In the genomic region with DNA sequence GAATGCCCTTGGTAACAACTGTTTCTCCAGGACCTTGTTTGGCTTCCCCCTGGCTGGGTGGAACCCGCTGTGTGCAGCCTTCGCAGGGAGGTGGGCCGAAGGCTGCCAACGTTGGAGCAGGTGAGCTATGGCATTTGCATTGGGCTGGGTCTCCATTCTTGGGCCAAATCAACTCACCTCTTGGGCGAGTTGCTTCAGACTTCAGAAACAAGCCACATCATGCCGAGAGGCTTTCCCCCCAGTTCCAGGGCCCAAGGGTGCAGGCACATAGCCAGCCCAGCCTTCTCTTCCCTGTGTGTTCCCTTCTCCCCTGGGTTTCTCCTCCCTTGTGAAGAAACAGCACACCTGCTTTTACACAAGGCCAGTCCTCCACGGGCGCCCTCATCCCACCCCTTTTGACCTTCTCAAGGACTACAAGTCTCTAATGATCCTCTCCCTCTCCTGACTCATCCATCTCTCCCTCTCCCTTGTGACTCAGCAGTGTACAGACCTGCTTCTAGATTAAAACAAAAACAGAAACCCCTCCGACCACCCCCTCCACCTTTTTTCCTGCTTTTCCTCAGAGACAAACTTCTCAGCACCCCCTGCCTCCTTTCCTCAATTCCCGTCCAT, we compare ENCODE assay signal across 1 cellular context.
TF ChIP-seq lines count a peak whose summit lies in the region.

No MANE protein-coding gene starts in this region.

TF ChIP-seq in WTC11, 78 proteins besides CTCF, POLR2A, EP300 and RAD21 (continued from another document):
- TF ChIP-seq, protein P1, sequence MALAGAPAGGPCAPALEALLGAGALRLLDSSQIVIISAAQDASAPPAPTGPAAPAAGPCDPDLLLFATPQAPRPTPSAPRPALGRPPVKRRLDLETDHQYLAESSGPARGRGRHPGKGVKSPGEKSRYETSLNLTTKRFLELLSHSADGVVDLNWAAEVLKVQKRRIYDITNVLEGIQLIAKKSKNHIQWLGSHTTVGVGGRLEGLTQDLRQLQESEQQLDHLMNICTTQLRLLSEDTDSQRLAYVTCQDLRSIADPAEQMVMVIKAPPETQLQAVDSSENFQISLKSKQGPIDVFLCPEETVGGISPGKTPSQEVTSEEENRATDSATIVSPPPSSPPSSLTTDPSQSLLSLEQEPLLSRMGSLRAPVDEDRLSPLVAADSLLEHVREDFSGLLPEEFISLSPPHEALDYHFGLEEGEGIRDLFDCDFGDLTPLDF (CRISPR knock-in tag; IDR thresholded peaks at IDR 0.05): no peak
- TF ChIP-seq EMX1 (CRISPR knock-in tag; IDR thresholded peaks at IDR 0.05) (no peak), CBFB (CRISPR knock-in tag; IDR thresholded peaks at IDR 0.05; ENCODE audit: low read depth) (no peak), FOXJ3 (CRISPR knock-in tag; IDR thresholded peaks at IDR 0.05; ENCODE audit: borderline replicate concordance) (no peak), ATF1 (CRISPR knock-in tag; IDR thresholded peaks at IDR 0.05) (no peak), ZBTB21 (CRISPR knock-in tag; IDR thresholded peaks at IDR 0.05; ENCODE audit: borderline replicate concordance) (no peak)
- TF ChIP-seq, protein P2, sequence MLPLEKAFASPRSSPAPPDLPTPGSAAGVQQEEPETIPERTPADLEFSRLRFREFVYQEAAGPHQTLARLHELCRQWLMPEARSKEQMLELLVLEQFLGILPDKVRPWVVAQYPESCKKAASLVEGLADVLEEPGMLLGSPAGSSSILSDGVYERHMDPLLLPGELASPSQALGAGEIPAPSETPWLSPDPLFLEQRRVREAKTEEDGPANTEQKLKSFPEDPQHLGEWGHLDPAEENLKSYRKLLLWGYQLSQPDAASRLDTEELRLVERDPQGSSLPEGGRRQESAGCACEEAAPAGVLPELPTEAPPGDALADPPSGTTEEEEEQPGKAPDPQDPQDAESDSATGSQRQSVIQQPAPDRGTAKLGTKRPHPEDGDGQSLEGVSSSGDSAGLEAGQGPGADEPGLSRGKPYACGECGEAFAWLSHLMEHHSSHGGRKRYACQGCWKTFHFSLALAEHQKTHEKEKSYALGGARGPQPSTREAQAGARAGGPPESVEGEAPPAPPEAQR (CRISPR knock-in tag; IDR thresholded peaks at IDR 0.05): no peak
- TF ChIP-seq, protein P3, sequence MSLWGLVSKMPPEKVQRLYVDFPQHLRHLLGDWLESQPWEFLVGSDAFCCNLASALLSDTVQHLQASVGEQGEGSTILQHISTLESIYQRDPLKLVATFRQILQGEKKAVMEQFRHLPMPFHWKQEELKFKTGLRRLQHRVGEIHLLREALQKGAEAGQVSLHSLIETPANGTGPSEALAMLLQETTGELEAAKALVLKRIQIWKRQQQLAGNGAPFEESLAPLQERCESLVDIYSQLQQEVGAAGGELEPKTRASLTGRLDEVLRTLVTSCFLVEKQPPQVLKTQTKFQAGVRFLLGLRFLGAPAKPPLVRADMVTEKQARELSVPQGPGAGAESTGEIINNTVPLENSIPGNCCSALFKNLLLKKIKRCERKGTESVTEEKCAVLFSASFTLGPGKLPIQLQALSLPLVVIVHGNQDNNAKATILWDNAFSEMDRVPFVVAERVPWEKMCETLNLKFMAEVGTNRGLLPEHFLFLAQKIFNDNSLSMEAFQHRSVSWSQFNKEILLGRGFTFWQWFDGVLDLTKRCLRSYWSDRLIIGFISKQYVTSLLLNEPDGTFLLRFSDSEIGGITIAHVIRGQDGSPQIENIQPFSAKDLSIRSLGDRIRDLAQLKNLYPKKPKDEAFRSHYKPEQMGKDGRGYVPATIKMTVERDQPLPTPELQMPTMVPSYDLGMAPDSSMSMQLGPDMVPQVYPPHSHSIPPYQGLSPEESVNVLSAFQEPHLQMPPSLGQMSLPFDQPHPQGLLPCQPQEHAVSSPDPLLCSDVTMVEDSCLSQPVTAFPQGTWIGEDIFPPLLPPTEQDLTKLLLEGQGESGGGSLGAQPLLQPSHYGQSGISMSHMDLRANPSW (CRISPR knock-in tag; conservative IDR thresholded peaks at IDR 0.05; ENCODE audit: low read depth): no peak
- TF ChIP-seq, protein P4, sequence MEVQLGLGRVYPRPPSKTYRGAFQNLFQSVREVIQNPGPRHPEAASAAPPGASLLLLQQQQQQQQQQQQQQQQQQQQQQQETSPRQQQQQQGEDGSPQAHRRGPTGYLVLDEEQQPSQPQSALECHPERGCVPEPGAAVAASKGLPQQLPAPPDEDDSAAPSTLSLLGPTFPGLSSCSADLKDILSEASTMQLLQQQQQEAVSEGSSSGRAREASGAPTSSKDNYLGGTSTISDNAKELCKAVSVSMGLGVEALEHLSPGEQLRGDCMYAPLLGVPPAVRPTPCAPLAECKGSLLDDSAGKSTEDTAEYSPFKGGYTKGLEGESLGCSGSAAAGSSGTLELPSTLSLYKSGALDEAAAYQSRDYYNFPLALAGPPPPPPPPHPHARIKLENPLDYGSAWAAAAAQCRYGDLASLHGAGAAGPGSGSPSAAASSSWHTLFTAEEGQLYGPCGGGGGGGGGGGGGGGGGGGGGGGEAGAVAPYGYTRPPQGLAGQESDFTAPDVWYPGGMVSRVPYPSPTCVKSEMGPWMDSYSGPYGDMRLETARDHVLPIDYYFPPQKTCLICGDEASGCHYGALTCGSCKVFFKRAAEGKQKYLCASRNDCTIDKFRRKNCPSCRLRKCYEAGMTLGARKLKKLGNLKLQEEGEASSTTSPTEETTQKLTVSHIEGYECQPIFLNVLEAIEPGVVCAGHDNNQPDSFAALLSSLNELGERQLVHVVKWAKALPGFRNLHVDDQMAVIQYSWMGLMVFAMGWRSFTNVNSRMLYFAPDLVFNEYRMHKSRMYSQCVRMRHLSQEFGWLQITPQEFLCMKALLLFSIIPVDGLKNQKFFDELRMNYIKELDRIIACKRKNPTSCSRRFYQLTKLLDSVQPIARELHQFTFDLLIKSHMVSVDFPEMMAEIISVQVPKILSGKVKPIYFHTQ (CRISPR knock-in tag; IDR thresholded peaks at IDR 0.05): no peak
- TF ChIP-seq, protein P5, sequence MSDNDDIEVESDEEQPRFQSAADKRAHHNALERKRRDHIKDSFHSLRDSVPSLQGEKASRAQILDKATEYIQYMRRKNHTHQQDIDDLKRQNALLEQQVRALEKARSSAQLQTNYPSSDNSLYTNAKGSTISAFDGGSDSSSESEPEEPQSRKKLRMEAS (CRISPR knock-in tag; IDR thresholded peaks at IDR 0.05): no peak
- TF ChIP-seq, protein P6, sequence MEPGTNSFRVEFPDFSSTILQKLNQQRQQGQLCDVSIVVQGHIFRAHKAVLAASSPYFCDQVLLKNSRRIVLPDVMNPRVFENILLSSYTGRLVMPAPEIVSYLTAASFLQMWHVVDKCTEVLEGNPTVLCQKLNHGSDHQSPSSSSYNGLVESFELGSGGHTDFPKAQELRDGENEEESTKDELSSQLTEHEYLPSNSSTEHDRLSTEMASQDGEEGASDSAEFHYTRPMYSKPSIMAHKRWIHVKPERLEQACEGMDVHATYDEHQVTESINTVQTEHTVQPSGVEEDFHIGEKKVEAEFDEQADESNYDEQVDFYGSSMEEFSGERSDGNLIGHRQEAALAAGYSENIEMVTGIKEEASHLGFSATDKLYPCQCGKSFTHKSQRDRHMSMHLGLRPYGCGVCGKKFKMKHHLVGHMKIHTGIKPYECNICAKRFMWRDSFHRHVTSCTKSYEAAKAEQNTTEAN (CRISPR knock-in tag; IDR thresholded peaks at IDR 0.05): no peak
TF ChIP-seq in WTC11: peak in this region for 0.
